11 cellular contexts compared by ENCODE assay signal in the genomic region with DNA sequence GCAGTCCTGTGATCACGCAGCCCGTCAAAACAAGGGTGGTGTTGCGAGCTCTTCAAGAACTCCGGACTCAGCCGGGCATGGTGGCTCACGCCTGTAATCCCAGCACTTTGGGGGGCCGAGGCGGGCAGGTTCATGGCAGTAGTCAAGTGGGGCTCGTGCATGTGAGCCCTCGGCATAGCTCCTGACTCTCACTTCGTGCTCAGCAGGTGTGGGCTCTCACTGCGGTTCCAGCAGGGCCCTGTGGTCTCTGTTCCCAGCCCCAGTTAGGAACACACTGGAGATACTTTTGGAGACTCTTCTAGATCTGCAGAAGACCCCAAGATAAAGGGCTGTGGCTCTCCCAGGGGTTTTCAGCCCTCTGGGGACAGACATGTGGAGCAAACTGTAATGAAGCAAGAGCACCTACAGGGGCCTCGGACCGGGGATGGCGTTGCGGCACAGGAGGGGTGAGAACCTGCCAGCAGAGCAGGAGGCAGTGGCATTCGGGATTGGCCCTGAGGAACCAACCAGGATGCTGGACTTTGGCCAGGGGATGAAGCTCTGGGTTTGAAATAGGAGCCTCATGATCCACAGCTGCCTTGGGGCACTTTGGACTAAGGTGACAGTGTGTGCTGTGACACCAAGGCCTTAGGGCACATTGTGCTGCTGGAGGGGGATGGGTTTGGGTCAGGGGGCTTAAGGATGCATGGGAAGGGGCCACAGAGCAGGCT.
DNase-seq lines count a peak whose midpoint lies in the region; ATAC-seq and TF ChIP-seq lines count a peak whose summit lies in the region.
"Had no signal": no experiment of that assay in that cellular context is flagged by ENCODE, and none has a peak within 500 bp of the region (broad histone marks: within the 10 kb centered on the region; RNA-seq: fewer than 3 reads in every experiment).

No MANE protein-coding gene starts in this region.

- DNase-seq in natural killer cell treated with Interleukin-12 subunit alpha and Interleukin-12 subunit beta and Interleukin-15 and Interleukin-18, amount 100 ng/mL, for 72 hours (ENCODE audit: low spot score): peak; percentile 53
- DNase-seq in natural killer cell (no peak), NCI-H69 (lab: John Stamatoyannopoulos, UW) (peak; percentile 24), endodermal cell (peak; percentile 54), NCI-H1105 (lab: John Stamatoyannopoulos, UW) (no peak)
- no peak for DNase-seq in activated CD4-positive, alpha-beta T cell treated with anti-CD3 and anti-CD28 coated beads, Interleukin-2, amount 10 ng/mL, durations not matched to agents 7 days and 5 days
- no peak for DNase-seq in activated CD8-positive, alpha-beta T cell treated with anti-CD3 and anti-CD28 coated beads for 36 hours
- DNase-seq: CD4-positive, alpha-beta T cell; HCEC 1CT; NCI-H1694 had no signal

- no peaks in the 10 kb centered on the region for H3K27me3 Mint-ChIP-seq in natural killer cell treated with Interleukin-12 subunit alpha and Interleukin-12 subunit beta and Interleukin-15 and Interleukin-18, amount 100 ng/mL, for 72 hours
- H3K27me3 Mint-ChIP-seq in natural killer cell (ENCODE audit: low read depth in 2 of 2): no peaks in the 10 kb centered on the region
- H3K27me3 Mint-ChIP-seq in endodermal cell (ENCODE audit: insufficient read depth): no peaks in the 10 kb centered on the region
- peaks cover 19% of the 10 kb centered on the region for H3K27me3 Mint-ChIP-seq in stimulated activated memory B cell treated with anti-CD40 and anti-IgM and Interleukin-4, amounts not matched to agents 10 μg/mL and 1 μg/mL and 100 μg/mL, for 72 hours
- no peaks in the 10 kb centered on the region for H3K27me3 Mint-ChIP-seq in activated CD4-positive, alpha-beta T cell treated with anti-CD3 and anti-CD28 coated beads, Interleukin-2, amount 10 ng/mL, durations not matched to agents 7 days and 5 days
- no peaks in the 10 kb centered on the region for H3K27me3 Mint-ChIP-seq in activated CD8-positive, alpha-beta T cell treated with anti-CD3 and anti-CD28 coated beads for 36 hours

- no peaks in the 10 kb centered on the region for H3K9me3 ChIP-seq in endodermal cell (ENCODE audit: control insufficient read depth, low read length)

- CTCF ChIA-PET in activated CD4-positive, alpha-beta T cell treated with anti-CD3 and anti-CD28 coated beads, Interleukin-2, amount 10 ng/mL, durations not matched to agents 7 days and 5 days (lab: Charles Lee): no interaction called here
- CTCF ChIA-PET in activated CD8-positive, alpha-beta T cell treated with anti-CD3 and anti-CD28 coated beads for 36 hours (lab: Charles Lee): no interaction called here

- no peaks in the 10 kb centered on the region for H3K4me1 ChIP-seq in endodermal cell (ENCODE audit: control insufficient read depth, insufficient read depth, low read length)

- POLR2A ChIA-PET in activated CD4-positive, alpha-beta T cell treated with anti-CD3 and anti-CD28 coated beads, Interleukin-2, amount 10 ng/mL, durations not matched to agents 7 days and 5 days (lab: Charles Lee): no interaction called here
- POLR2A ChIA-PET in activated CD8-positive, alpha-beta T cell treated with anti-CD3 and anti-CD28 coated beads for 36 hours (lab: Charles Lee): no interaction called here

- H3K9ac ChIP-seq in endodermal cell (ENCODE audit: extremely low read depth, low read length, poor library complexity, severe bottlenecking): no peak overlapping the region

- no peak overlapping the region for H3K27ac Mint-ChIP-seq in natural killer cell treated with Interleukin-12 subunit alpha and Interleukin-12 subunit beta and Interleukin-15 and Interleukin-18, amount 100 ng/mL, for 72 hours
- H3K27ac Mint-ChIP-seq in natural killer cell (no peak overlapping the region), endodermal cell (no peak overlapping the region)
- H3K27ac Mint-ChIP-seq in stimulated activated memory B cell treated with anti-CD40 and anti-IgM and Interleukin-4, amounts not matched to agents 10 μg/mL and 1 μg/mL and 100 μg/mL, for 72 hours: no peak overlapping the region
- no peak overlapping the region for H3K27ac Mint-ChIP-seq in activated CD4-positive, alpha-beta T cell treated with anti-CD3 and anti-CD28 coated beads, Interleukin-2, amount 10 ng/mL, durations not matched to agents 7 days and 5 days
- H3K27ac Mint-ChIP-seq in activated CD8-positive, alpha-beta T cell treated with anti-CD3 and anti-CD28 coated beads for 36 hours: no peak overlapping the region
- H3K27ac Mint-ChIP-seq: CD4-positive, alpha-beta T cell had no signal

- no peaks in the 10 kb centered on the region for H3K36me3 ChIP-seq in endodermal cell (ENCODE audit: control insufficient read depth, insufficient read depth, low read length)

- no peak overlapping the region for H3K4me3 ChIP-seq in endodermal cell (ENCODE audit: low read length)

- H3K4me1 Mint-ChIP-seq in natural killer cell treated with Interleukin-12 subunit alpha and Interleukin-12 subunit beta and Interleukin-15 and Interleukin-18, amount 100 ng/mL, for 72 hours (ENCODE audit: low read depth in 2 of 2): no peaks in the 10 kb centered on the region
- H3K4me1 Mint-ChIP-seq in natural killer cell (no peaks in the 10 kb centered on the region), endodermal cell (peaks cover 7% of the 10 kb centered on the region)
- no peaks in the 10 kb centered on the region for H3K4me1 Mint-ChIP-seq in stimulated activated memory B cell treated with anti-CD40 and anti-IgM and Interleukin-4, amounts not matched to agents 10 μg/mL and 1 μg/mL and 100 μg/mL, for 72 hours
- no peaks in the 10 kb centered on the region for H3K4me1 Mint-ChIP-seq in activated CD4-positive, alpha-beta T cell treated with anti-CD3 and anti-CD28 coated beads, Interleukin-2, amount 10 ng/mL, durations not matched to agents 7 days and 5 days
- H3K4me1 Mint-ChIP-seq in activated CD8-positive, alpha-beta T cell treated with anti-CD3 and anti-CD28 coated beads for 36 hours (ENCODE audit: low read depth): no peaks in the 10 kb centered on the region

- WGBS in endodermal cell (ENCODE audit: insufficient coverage in 1 of 2, insufficient read length in 1 of 2), 2 experiments: 82 to 88% methylated on average over 14 to 17 of the region's 17 CpGs

- no peak overlapping the region for H3K27ac ChIP-seq in endodermal cell (ENCODE audit: low read depth, low read length)

- H3K9me3 Mint-ChIP-seq in natural killer cell treated with Interleukin-12 subunit alpha and Interleukin-12 subunit beta and Interleukin-15 and Interleukin-18, amount 100 ng/mL, for 72 hours: no peaks in the 10 kb centered on the region
- H3K9me3 Mint-ChIP-seq in natural killer cell (no peaks in the 10 kb centered on the region), endodermal cell (no peaks in the 10 kb centered on the region)
- no peaks in the 10 kb centered on the region for H3K9me3 Mint-ChIP-seq in stimulated activated memory B cell treated with anti-CD40 and anti-IgM and Interleukin-4, amounts not matched to agents 10 μg/mL and 1 μg/mL and 100 μg/mL, for 72 hours
- no peaks in the 10 kb centered on the region for H3K9me3 Mint-ChIP-seq in activated CD4-positive, alpha-beta T cell treated with anti-CD3 and anti-CD28 coated beads, Interleukin-2, amount 10 ng/mL, durations not matched to agents 7 days and 5 days
- no peaks in the 10 kb centered on the region for H3K9me3 Mint-ChIP-seq in activated CD8-positive, alpha-beta T cell treated with anti-CD3 and anti-CD28 coated beads for 36 hours
- H3K9me3 Mint-ChIP-seq: CD4-positive, alpha-beta T cell had no signal

- no peaks in the 10 kb centered on the region for H3K27me3 ChIP-seq in endodermal cell (ENCODE audit: control insufficient read depth, insufficient read depth, low read length, poor library complexity, severe bottlenecking)

- intact Hi-C loops in natural killer cell (cut with micrococcal nuclease): no loop called here
- intact Hi-C loops in activated CD8-positive, alpha-beta T cell treated with anti-CD3 and anti-CD28 coated beads for 36 hours (cut with micrococcal nuclease): no loop called here

- H3K4me3 Mint-ChIP-seq in natural killer cell treated with Interleukin-12 subunit alpha and Interleukin-12 subunit beta and Interleukin-15 and Interleukin-18, amount 100 ng/mL, for 72 hours: no peak overlapping the region
- H3K4me3 Mint-ChIP-seq in natural killer cell (no peak overlapping the region), endodermal cell (no peak overlapping the region)
- no peak overlapping the region for H3K4me3 Mint-ChIP-seq in stimulated activated memory B cell treated with anti-CD40 and anti-IgM and Interleukin-4, amounts not matched to agents 10 μg/mL and 1 μg/mL and 100 μg/mL, for 72 hours
- H3K4me3 Mint-ChIP-seq in activated CD4-positive, alpha-beta T cell treated with anti-CD3 and anti-CD28 coated beads, Interleukin-2, amount 10 ng/mL, durations not matched to agents 7 days and 5 days: no peak overlapping the region
- no peak overlapping the region for H3K4me3 Mint-ChIP-seq in activated CD8-positive, alpha-beta T cell treated with anti-CD3 and anti-CD28 coated beads for 36 hours
- H3K4me3 Mint-ChIP-seq: CD4-positive, alpha-beta T cell had no signal

- no peak for TF ChIP-seq CTCF in natural killer cell (IDR thresholded peaks at IDR 0.05)
- no peak for TF ChIP-seq CTCF in endodermal cell (conservative IDR thresholded peaks at IDR 0.05)
- no peak for TF ChIP-seq CTCF in activated CD8-positive, alpha-beta T cell treated with anti-CD3 and anti-CD28 coated beads for 36 hours (IDR thresholded peaks at IDR 0.05)

- no peak for ATAC-seq in natural killer cell treated with Interleukin-12 subunit alpha and Interleukin-12 subunit beta and Interleukin-15 and Interleukin-18, amount 100 ng/mL, for 72 hours
- no peak for ATAC-seq in natural killer cell
- no peak for ATAC-seq in stimulated activated memory B cell treated with anti-CD40 and anti-IgM and Interleukin-4, amounts not matched to agents 10 μg/mL and 1 μg/mL and 100 μg/mL, for 72 hours
- no peak for ATAC-seq in activated CD8-positive, alpha-beta T cell treated with anti-CD3 and anti-CD28 coated beads for 36 hours

- H3K36me3 Mint-ChIP-seq in natural killer cell treated with Interleukin-12 subunit alpha and Interleukin-12 subunit beta and Interleukin-15 and Interleukin-18, amount 100 ng/mL, for 72 hours: no peaks in the 10 kb centered on the region
- no peaks in the 10 kb centered on the region for H3K36me3 Mint-ChIP-seq in natural killer cell
- no peaks in the 10 kb centered on the region for H3K36me3 Mint-ChIP-seq in endodermal cell (ENCODE audit: low read depth)
- H3K36me3 Mint-ChIP-seq in stimulated activated memory B cell treated with anti-CD40 and anti-IgM and Interleukin-4, amounts not matched to agents 10 μg/mL and 1 μg/mL and 100 μg/mL, for 72 hours: no peaks in the 10 kb centered on the region
- H3K36me3 Mint-ChIP-seq in activated CD4-positive, alpha-beta T cell treated with anti-CD3 and anti-CD28 coated beads, Interleukin-2, amount 10 ng/mL, durations not matched to agents 7 days and 5 days (ENCODE audit: low read depth): no peaks in the 10 kb centered on the region
- no peaks in the 10 kb centered on the region for H3K36me3 Mint-ChIP-seq in activated CD8-positive, alpha-beta T cell treated with anti-CD3 and anti-CD28 coated beads for 36 hours (ENCODE audit: low read depth)

Comparison
In these comparisons a context has a peak if more than half of its experiments do, and no peak if none do; other contexts are left out.
1. DNase-seq: peak in natural killer cell treated with Interleukin-12 subunit alpha and Interleukin-12 subunit beta and Interleukin-15 and Interleukin-18, amount 100 ng/mL, for 72 hours (single experiment), NCI-H69 (single experiment) and endodermal cell (single experiment); none in natural killer cell (single experiment), NCI-H1105 (single experiment), activated CD4-positive, alpha-beta T cell treated with anti-CD3 and anti-CD28 coated beads, Interleukin-2, amount 10 ng/mL, durations not matched to agents 7 days and 5 days (single experiment) and activated CD8-positive, alpha-beta T cell treated with anti-CD3 and anti-CD28 coated beads for 36 hours (single experiment).